21 cellular contexts compared by ENCODE assay signal in genomic region chr16:56448005-56448404, GRCh38. TPM values are rescaled to one million over a fixed set of nuclear protein-coding genes. Genes with fewer than 3 reads are reported as not detected.
A peak's percentile ranks its signal among the peaks of the same experiment; 100 is the strongest.
DNase-seq lines count a peak whose midpoint lies in the region; ATAC-seq and TF ChIP-seq lines count a peak whose summit lies in the region.
"Had no signal": no experiment of that assay in that cellular context is flagged by ENCODE, and none has a peak within 500 bp of the region (broad histone marks: within the 10 kb centered on the region; RNA-seq: fewer than 3 reads in every experiment).

No MANE protein-coding gene starts in this region.

- TF ChIP-seq CTCF in DND-41 (IDR thresholded peaks at IDR 0.05; ENCODE audit: borderline replicate concordance, extremely low read depth, low read length, poor library complexity, severe bottlenecking): no peak
- no peak for TF ChIP-seq CTCF in neural cell (IDR thresholded peaks at IDR 0.05; ENCODE audit: poor library complexity, severe bottlenecking)

- H3K4me1 Mint-ChIP-seq in activated CD4-positive, alpha-beta T cell treated with anti-CD3 and anti-CD28 coated beads, Interleukin-2, amount 10 ng/mL, durations not matched to agents 24 days and 14 days: peaks cover 40% of the 10 kb centered on the region
- peaks cover 42% of the 10 kb centered on the region for H3K4me1 Mint-ChIP-seq in activated T-helper 2 cell treated with anti-CD3 and anti-CD28 coated beads, Interferon-gamma antibody, Interleukin-2, Interleukin-4, amounts not matched to agents 10 μg/mL and 5 μg/mL and 100 μg/mL, durations not matched to agents 14 hours and 24 hours and 36 hours (ENCODE audit: low read depth)

- peak overlapping the region; percentile 90 for H3K27ac Mint-ChIP-seq in activated CD4-positive, alpha-beta T cell treated with anti-CD3 and anti-CD28 coated beads, Interleukin-2, amount 10 ng/mL, durations not matched to agents 24 days and 14 days
- peak overlapping the region; percentile 90 for H3K27ac Mint-ChIP-seq in activated T-helper 2 cell treated with anti-CD3 and anti-CD28 coated beads, Interferon-gamma antibody, Interleukin-2, Interleukin-4, amounts not matched to agents 10 μg/mL and 5 μg/mL and 100 μg/mL, durations not matched to agents 14 hours and 24 hours and 36 hours

- H3K36me3 Mint-ChIP-seq in activated CD4-positive, alpha-beta T cell treated with anti-CD3 and anti-CD28 coated beads, Interleukin-2, amount 10 ng/mL, durations not matched to agents 24 days and 14 days (ENCODE audit: low read depth): peaks cover 47% of the 10 kb centered on the region
- peaks cover 70% of the 10 kb centered on the region for H3K36me3 Mint-ChIP-seq in activated T-helper 2 cell treated with anti-CD3 and anti-CD28 coated beads, Interferon-gamma antibody, Interleukin-2, Interleukin-4, amounts not matched to agents 10 μg/mL and 5 μg/mL and 100 μg/mL, durations not matched to agents 14 hours and 24 hours and 36 hours (ENCODE audit: low read depth)

- peaks cover 95% of the 10 kb centered on the region for H3K79me2 ChIP-seq in DND-41 (ENCODE audit: insufficient read depth, low read length)
- peaks cover 48% of the 10 kb centered on the region for H3K79me2 ChIP-seq in neural cell (replicated peaks; ENCODE audit: insufficient read depth, low read length)

- peak overlapping the region; percentile 63 for H3K4me3 Mint-ChIP-seq in activated CD4-positive, alpha-beta T cell treated with anti-CD3 and anti-CD28 coated beads, Interleukin-2, amount 10 ng/mL, durations not matched to agents 24 days and 14 days
- H3K4me3 Mint-ChIP-seq in activated T-helper 2 cell treated with anti-CD3 and anti-CD28 coated beads, Interferon-gamma antibody, Interleukin-2, Interleukin-4, amounts not matched to agents 10 μg/mL and 5 μg/mL and 100 μg/mL, durations not matched to agents 14 hours and 24 hours and 36 hours (ENCODE audit: low read depth): peak overlapping the region; percentile 97
- H3K4me3 Mint-ChIP-seq: CD14-positive monocyte had no signal

- H3K4me1 ChIP-seq in DND-41 (ENCODE audit: insufficient read depth, low read length): peaks cover 47% of the 10 kb centered on the region

- peaks cover 51% of the 10 kb centered on the region for H3K36me3 ChIP-seq in DND-41 (ENCODE audit: insufficient read depth, low read length)
- no peaks in the 10 kb centered on the region for H3K36me3 ChIP-seq in neural cell (ENCODE audit: insufficient read depth, low read length)

- H4K20me1 ChIP-seq in DND-41 (ENCODE audit: insufficient read depth, low read length) (peaks cover 49% of the 10 kb centered on the region), neural cell (ENCODE audit: insufficient read depth) (no peaks in the 10 kb centered on the region)

- H3K27me3 ChIP-seq in DND-41 (ENCODE audit: insufficient read depth, low read length, poor library complexity) (no peaks in the 10 kb centered on the region), neural cell (ENCODE audit: insufficient read depth, low read depth, low read length) (no peaks in the 10 kb centered on the region)
- H3K27me3 ChIP-seq: cardiac muscle cell, dorsolateral prefrontal cortex, esophagus muscularis mucosa, upper lobe of left lung had no signal

- ATAC-seq in DND-41 (ENCODE audit: insufficient read depth, low read depth) (no peak), GM18505 (IDR thresholded peaks at IDR 0.05; ENCODE audit: unreplicated experiment) (no peak)
- ATAC-seq: activated CD4-positive, CD25-positive, alpha-beta regulatory T cell treated with anti-CD3 and anti-CD28 coated beads, Interleukin-2, amount 50 U/mL, for 24 hours; right cardiac atrium; Right ventricle myocardium inferior had no signal

- H3K9me3 Mint-ChIP-seq in activated CD4-positive, alpha-beta T cell treated with anti-CD3 and anti-CD28 coated beads, Interleukin-2, amount 10 ng/mL, durations not matched to agents 24 days and 14 days: no peaks in the 10 kb centered on the region
- H3K9me3 Mint-ChIP-seq in activated T-helper 2 cell treated with anti-CD3 and anti-CD28 coated beads, Interferon-gamma antibody, Interleukin-2, Interleukin-4, amounts not matched to agents 10 μg/mL and 5 μg/mL and 100 μg/mL, durations not matched to agents 14 hours and 24 hours and 36 hours: no peaks in the 10 kb centered on the region

- H3K9me3 ChIP-seq in DND-41 (ENCODE audit: insufficient read depth, low read length, severe bottlenecking): no peaks in the 10 kb centered on the region
- no peaks in the 10 kb centered on the region for H3K9me3 ChIP-seq in neural cell (ENCODE audit: low read length)
- H3K9me3 ChIP-seq: esophagus muscularis mucosa, upper lobe of left lung had no signal

- H3K4me3 ChIP-seq in DND-41 (ENCODE audit: low read depth in 1 of 2, low read length in 2 of 2) (peak overlapping the region in 1 of 2 experiments; percentile 7; a peak in 1 of 4 replicates), neural cell (ENCODE audit: low read length) (peak overlapping the region; percentile 85)
- H3K4me3 ChIP-seq: cardiac muscle cell, esophagus muscularis mucosa, upper lobe of left lung had no signal

- H3K27me3 Mint-ChIP-seq in activated CD4-positive, alpha-beta T cell treated with anti-CD3 and anti-CD28 coated beads, Interleukin-2, amount 10 ng/mL, durations not matched to agents 24 days and 14 days: no peaks in the 10 kb centered on the region
- no peaks in the 10 kb centered on the region for H3K27me3 Mint-ChIP-seq in activated T-helper 2 cell treated with anti-CD3 and anti-CD28 coated beads, Interferon-gamma antibody, Interleukin-2, Interleukin-4, amounts not matched to agents 10 μg/mL and 5 μg/mL and 100 μg/mL, durations not matched to agents 14 hours and 24 hours and 36 hours (ENCODE audit: low read depth)

- H3F3A ChIP-seq in neural cell (ENCODE audit: insufficient read depth, low read length, poor library complexity, severe bottlenecking): peaks cover 7% of the 10 kb centered on the region

- H3K4me2 ChIP-seq in DND-41 (ENCODE audit: insufficient read depth, low read length) (peak overlapping the region; percentile 83), neural cell (ENCODE audit: low read length) (no peak overlapping the region)

- H2AFZ ChIP-seq in DND-41 (ENCODE audit: low read depth, low read length) (no peak overlapping the region), neural cell (ENCODE audit: low read depth, low read length) (no peak overlapping the region)

- H3K9me2 ChIP-seq in neural cell (ENCODE audit: insufficient read depth, low read length): no peaks in the 10 kb centered on the region

- H3K9ac ChIP-seq in DND-41 (ENCODE audit: low read depth, low read length) (peak overlapping the region; percentile 4; the same call in 1 of the 2 replicates), neural cell (ENCODE audit: low read length) (no peak overlapping the region)

- intact Hi-C loops in activated CD4-positive, alpha-beta T cell treated with anti-CD3 and anti-CD28 coated beads, Interleukin-2, amount 10 ng/mL, durations not matched to agents 24 days and 14 days (cut with micrococcal nuclease): no loop called here
- intact Hi-C loops in activated T-helper 2 cell treated with anti-CD3 and anti-CD28 coated beads, Interferon-gamma antibody, Interleukin-2, Interleukin-4, amounts not matched to agents 10 μg/mL and 5 μg/mL and 100 μg/mL, durations not matched to agents 14 hours and 24 hours and 36 hours (cut with micrococcal nuclease): no loop called here

- TF ChIP-seq POLR2A in GM18505 (IDR thresholded peaks at IDR 0.05; ENCODE audit: borderline replicate concordance, extremely low read depth, insufficient read depth, insufficient read length): no peak

- no peak for TF ChIP-seq EP300 in neural cell (conservative IDR thresholded peaks at IDR 0.05; ENCODE audit: poor library complexity, severe bottlenecking)

- TF ChIP-seq RAD21 in neural cell (conservative IDR thresholded peaks at IDR 0.05): no peak

- DNase-seq in activated CD4-positive, alpha-beta T cell treated with anti-CD3 and anti-CD28 coated beads, Interleukin-2, amount 10 ng/mL, durations not matched to agents 24 days and 14 days: no peak
- DNase-seq in activated CD4-positive, alpha-beta T cell treated with anti-CD3 and anti-CD28 coated beads for 4 hours: no peak
- DNase-seq in DND-41 (no peak), cerebellar nuclear complex (lab: John Stamatoyannopoulos, UW) (no peak), H4 (ENCODE audit: low spot score) (no peak)
- no peak for DNase-seq in activated T-helper 2 cell treated with anti-CD3 and anti-CD28 coated beads, Interferon-gamma antibody, Interleukin-2, Interleukin-4, amounts not matched to agents 10 μg/mL and 5 μg/mL and 100 μg/mL, durations not matched to agents 14 hours and 24 hours and 36 hours (ENCODE audit: low spot score)
- DNase-seq: ACHN; dorsolateral prefrontal cortex; NCI-H2029; NCI-H446 treated with DMSO at 0.1 percent for 48 hours; occipital lobe; right cardiac atrium; stimulated activated naive CD4-positive, alpha-beta T cell treated with Interleukin-2 at 50 U/mL for 16 hours; upper lobe of left lung had no signal

- H3K27ac ChIP-seq in DND-41 (ENCODE audit: low read length) (no peak overlapping the region), neural cell (ENCODE audit: low read length) (no peak overlapping the region)
- H3K27ac ChIP-seq: cardiac muscle cell, dorsolateral prefrontal cortex, esophagus muscularis mucosa, upper lobe of left lung had no signal

RNA-seq across cellular contexts. Expression of gene NUDT21, which starts 3.1 kb away (rescaled TPM):
- total RNA-seq in activated CD4-positive, alpha-beta T cell treated with anti-CD3 and anti-CD28 coated beads, Interleukin-2, amount 10 ng/mL, durations not matched to agents 24 days and 14 days: 282 and 297 TPM in 2 replicates
- total RNA-seq in activated T-helper 2 cell treated with anti-CD3 and anti-CD28 coated beads, Interferon-gamma antibody, Interleukin-2, Interleukin-4, amounts not matched to agents 10 μg/mL and 5 μg/mL and 100 μg/mL, durations not matched to agents 14 hours and 24 hours and 36 hours: 307 and 313 TPM in 2 replicates
- 168 and 192 TPM in 2 replicates for polyA plus RNA-seq in neural cell
- 233 and 261 TPM in 2 replicates for polyA minus RNA-seq in neural cell
- total RNA-seq in H4 (2014; rRNA removed; shearing (Covaris generic)): 93.0 and 147 TPM in 2 replicates

RNA-seq across cellular contexts. Expression of gene OGFOD1, which starts 3.3 kb away (rescaled TPM):
- total RNA-seq in activated CD4-positive, alpha-beta T cell treated with anti-CD3 and anti-CD28 coated beads, Interleukin-2, amount 10 ng/mL, durations not matched to agents 24 days and 14 days: 87.0 and 89.2 TPM in 2 replicates
- total RNA-seq in activated T-helper 2 cell treated with anti-CD3 and anti-CD28 coated beads, Interferon-gamma antibody, Interleukin-2, Interleukin-4, amounts not matched to agents 10 μg/mL and 5 μg/mL and 100 μg/mL, durations not matched to agents 14 hours and 24 hours and 36 hours: 78.0 and 79.7 TPM in 2 replicates
- polyA plus RNA-seq in neural cell: 35.6 and 36.3 TPM in 2 replicates
- 26.3 and 36.8 TPM in 2 replicates for polyA minus RNA-seq in neural cell
- total RNA-seq in H4 (2014; rRNA removed; shearing (Covaris generic)): 77.7 and 95.5 TPM in 2 replicates

RNA-seq across cellular contexts. Expression of gene AMFR, which starts 22.7 kb away (rescaled TPM):
- total RNA-seq in activated CD4-positive, alpha-beta T cell treated with anti-CD3 and anti-CD28 coated beads, Interleukin-2, amount 10 ng/mL, durations not matched to agents 24 days and 14 days: 50.6 and 52.3 TPM in 2 replicates
- total RNA-seq in activated T-helper 2 cell treated with anti-CD3 and anti-CD28 coated beads, Interferon-gamma antibody, Interleukin-2, Interleukin-4, amounts not matched to agents 10 μg/mL and 5 μg/mL and 100 μg/mL, durations not matched to agents 14 hours and 24 hours and 36 hours: 58.8 and 59.8 TPM in 2 replicates
- polyA plus RNA-seq in neural cell: 101 and 103 TPM in 2 replicates
- 144 and 168 TPM in 2 replicates for polyA minus RNA-seq in neural cell
- 79.7 and 87.8 TPM in 2 replicates for total RNA-seq in H4 (2014; rRNA removed; shearing (Covaris generic))
